ENCODE assay signal across 1 cellular context in genomic region chr22:23781065-23781464, GRCh38.
TF ChIP-seq lines count a peak whose summit lies in the region.

No MANE protein-coding gene starts in this region.

TF ChIP-seq in A549, 52 proteins besides CTCF, POLR2A, EP300 and RAD21 (continued from another document):
- TF ChIP-seq BCL3 (IDR thresholded peaks at IDR 0.05), result no peak
- no peak for TF ChIP-seq NR3C1 (IDR thresholded peaks at IDR 0.05)
- TF ChIP-seq FOXS1 (CRISPR knock-in tag; IDR thresholded peaks at IDR 0.05), result no peak
- TF ChIP-seq JUN (IDR thresholded peaks at IDR 0.05), result no peak
- TF ChIP-seq ZFP36 (IDR thresholded peaks at IDR 0.05; ENCODE audit: borderline replicate concordance, partially characterized antibody), result no peak
- no peak for TF ChIP-seq REST (IDR thresholded peaks at IDR 0.05)
- TF ChIP-seq KDM5A (IDR thresholded peaks at IDR 0.05), result no peak
- TF ChIP-seq KDM1A (IDR thresholded peaks at IDR 0.05; ENCODE audit: low read depth), result no peak
- no peak for TF ChIP-seq EHMT2 (IDR thresholded peaks at IDR 0.05; ENCODE audit: low read depth)
- no peak for TF ChIP-seq CHD4 (IDR thresholded peaks at IDR 0.05; ENCODE audit: borderline replicate concordance)
- TF ChIP-seq SMC3 (IDR thresholded peaks at IDR 0.05), result no peak
- TF ChIP-seq HEYL (CRISPR knock-in tag; IDR thresholded peaks at IDR 0.05), result no peak
TF ChIP-seq in A549: peak in this region for 0.
